20 cellular contexts compared by ENCODE assay signal in the genomic region with DNA sequence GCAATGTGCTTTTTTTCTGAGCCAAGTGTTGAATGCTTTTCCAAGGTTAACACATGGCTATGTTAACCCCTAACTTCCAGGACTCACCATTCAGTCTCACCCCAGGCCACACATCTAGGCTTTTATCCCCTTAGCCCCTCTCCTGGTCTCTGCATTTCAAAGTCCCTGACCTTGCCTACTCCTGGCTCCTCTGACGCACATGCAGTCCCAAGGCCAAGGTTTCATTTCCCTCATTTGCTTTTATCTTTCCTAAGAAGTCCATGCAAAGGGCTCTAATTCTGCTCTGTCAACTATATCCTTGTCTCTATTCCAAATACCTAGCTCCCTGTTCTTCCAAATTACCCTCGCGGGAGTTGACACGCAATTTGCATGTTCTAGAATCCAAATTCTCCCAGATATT. TPM values are rescaled to one million over a fixed set of nuclear protein-coding genes. Genes with fewer than 3 reads are reported as not detected.
DNase-seq lines count a peak whose midpoint lies in the region; ATAC-seq, FAIRE-seq and TF ChIP-seq lines count a peak whose summit lies in the region.
"Had no signal": no experiment of that assay in that cellular context is flagged by ENCODE, and none has a peak within 500 bp of the region (broad histone marks: within the 10 kb centered on the region; RNA-seq: fewer than 3 reads in every experiment).

No MANE protein-coding gene starts in this region.

- H3K4me1 ChIP-seq in right atrium auricular region = no peaks in the 10 kb centered on the region
- peaks cover 41 to 75% of the 10 kb centered on the region in 2 experiments for H3K4me1 ChIP-seq in K562 (replicated peaks in 1 of 2; ENCODE audit: control insufficient read depth in 2 of 2, insufficient read depth in 2 of 2, low read length in 2 of 2)
- H3K4me1 ChIP-seq in ovary (ENCODE audit: insufficient read depth) = no peaks in the 10 kb centered on the region
- no peaks in the 10 kb centered on the region for H3K4me1 ChIP-seq in OCI-LY7 (ENCODE audit: insufficient read depth, low read length, poor library complexity, severe bottlenecking)
- H3K4me1 ChIP-seq: HAP-1 had no signal

- 84% methylated on average over 4 of the region's 4 CpGs for WGBS in K562 (ENCODE audit: insufficient coverage, low coverage, missing lambda C conversion rate)
- 19 to 39% (median 25%) methylated on average over 4 of the region's 4 CpGs for WGBS in ovary, 3 donors

- H3K9ac ChIP-seq in K562 (ENCODE audit: insufficient read depth in 1 of 2, low read depth in 2 of 2, low read length in 2 of 2) = peak overlapping the region in 1 of 2 experiments; percentile 32; a peak in 1 of 4 replicates

- H2AFZ ChIP-seq in K562 (ENCODE audit: low read depth, low read length) = peak overlapping the region; percentile 88
- H2AFZ ChIP-seq in OCI-LY7 (ENCODE audit: low read length) = no peak overlapping the region

- ATAC-seq in left ventricle myocardium superior (peak; percentile 15), K562 (no peak), HG03159 (IDR thresholded peaks at IDR 0.05; ENCODE audit: unreplicated experiment) (no peak), GM18870 (IDR thresholded peaks at IDR 0.05; ENCODE audit: unreplicated experiment) (no peak)

- H4K20me1 ChIP-seq in K562 (replicated peaks; ENCODE audit: control insufficient read depth, insufficient read depth, low read length) (no peaks in the 10 kb centered on the region), OCI-LY7 (ENCODE audit: insufficient read depth, low read length) (no peaks in the 10 kb centered on the region)

- TF ChIP-seq CTCF in right atrium auricular region (IDR thresholded peaks at IDR 0.05) = no peak
- TF ChIP-seq CTCF in K562 (IDR thresholded peaks at IDR 0.05 in 2 of 3, conservative IDR thresholded peaks at IDR 0.05 in 1 of 3; ENCODE audit: insufficient read depth in 2 of 3, low read depth in 1 of 3, low read length in 3 of 3) = no peak
- TF ChIP-seq CTCF in ovary (IDR thresholded peaks at IDR 0.05) = no peak
- TF ChIP-seq CTCF in OCI-LY7 (conservative IDR thresholded peaks at IDR 0.05; ENCODE audit: low read length) = no peak

- H3K4me2 ChIP-seq in K562 (ENCODE audit: insufficient read depth, low read length) (0 out of 2 replicates have a peak overlapping the region, but pooled peaks have one; percentile 9), OCI-LY7 (ENCODE audit: low read length) (no peak overlapping the region)

- intact Hi-C loops in left ventricle myocardium superior (cut with micrococcal nuclease) = no loop called here
- intact Hi-C loops in K562 (cut with micrococcal nuclease) = no loop called here
- intact Hi-C loops in ovary (cut with DNase I) = no loop called here
- intact Hi-C loops in OCI-LY7 (cut with micrococcal nuclease; ENCODE audit: unreplicated experiment) = no loop called here

- FAIRE-seq in K562 (lab: Jason Lieb, UNC) = no peak
- FAIRE-seq: G401.6, GM12891, GM19239, H1 had no signal

- TF ChIP-seq POLR2A in K562 (conservative IDR thresholded peaks at IDR 0.05) = no peak
- no peak for TF ChIP-seq POLR2A in ovary (IDR thresholded peaks at IDR 0.05)

- DNase-seq in left ventricle myocardium superior = no peak
- DNase-seq in right atrium auricular region (ENCODE audit: low spot score) = no peak
- DNase-seq in K562 (ENCODE audit: extremely low read depth in 1 of 4, low spot score in 3 of 4) = no peak
- DNase-seq in ovary = peak in 4 of 5 donors; percentile 17 to 62 (median 48)
- DNase-seq in OCI-LY7 (ENCODE audit: low spot score) = no peak
- DNase-seq: ACHN; C1 segment of cervical spinal cord; CD4-positive, alpha-beta memory T cell; DMS79 treated with DMSO at 0.1 percent for 48 hours; EL; IMR-90 had no signal

- no peaks in the 10 kb centered on the region for H3K9me1 ChIP-seq in K562 (ENCODE audit: control insufficient read depth, insufficient read depth, low read length)

- no peaks in the 10 kb centered on the region for H3K36me3 ChIP-seq in right atrium auricular region
- no peaks in the 10 kb centered on the region for H3K36me3 ChIP-seq in K562 (ENCODE audit: control insufficient read depth, insufficient read depth, low read length)
- no peaks in the 10 kb centered on the region for H3K36me3 ChIP-seq in ovary
- no peaks in the 10 kb centered on the region for H3K36me3 ChIP-seq in OCI-LY7 (ENCODE audit: insufficient read depth, low read length)
- H3K36me3 ChIP-seq: HAP-1 had no signal

- POLR2A ChIA-PET in K562 (lab: Yijun Ruan, JAX) = interaction anchor here (1.4 kb wide), 1 partner anchor 24 kb away, joined by 4 read pairs; no protein-coding TSS in a partner anchor
- POLR2A ChIA-PET in OCI-LY7 (lab: Charles Lee) = no interaction called here

- BruUV-seq in K562 (replicated peaks; lab: Mats Ljungman, UMichigan) (no TSS peak), OCI-LY7 (replicated peaks; lab: Mats Ljungman, UMichigan) (no TSS peak)

- H3K79me2 ChIP-seq in K562 (ENCODE audit: control insufficient read depth, insufficient read depth, low read length) (no peaks in the 10 kb centered on the region), OCI-LY7 (ENCODE audit: insufficient read depth, low read depth, low read length) (no peaks in the 10 kb centered on the region)

- CTCF ChIA-PET in K562 (lab: Yijun Ruan, JAX; ENCODE audit: low intra/inter-chr PET ratio) = interaction anchor here (0.6 kb wide), 1 partner anchor 334 kb away, joined by 3 read pairs; no protein-coding TSS in a partner anchor
- CTCF ChIA-PET in OCI-LY7 (lab: Charles Lee; ENCODE audit: unreplicated experiment) = no interaction called here

- H3K27me3 ChIP-seq in right atrium auricular region = no peaks in the 10 kb centered on the region
- no peaks in the 10 kb centered on the region for H3K27me3 ChIP-seq in K562 (ENCODE audit: control insufficient read depth in 2 of 2, insufficient read depth in 2 of 2, low read length in 2 of 2)
- no peaks in the 10 kb centered on the region for H3K27me3 ChIP-seq in ovary

- H3K4me3 ChIP-seq in right atrium auricular region (no peak overlapping the region), K562 (no peak overlapping the region), ovary (no peak overlapping the region), OCI-LY7 (ENCODE audit: low read depth, low read length, poor library complexity, severe bottlenecking) (no peak overlapping the region)
- H3K4me3 ChIP-seq: HAP-1 had no signal

- in situ Hi-C loops in K562 (cut with MboI) = no loop called here

- H3K9me3 ChIP-seq in right atrium auricular region (no peaks in the 10 kb centered on the region), K562 (replicated peaks; ENCODE audit: control insufficient read depth, insufficient read depth, low read depth, low read length) (no peaks in the 10 kb centered on the region), ovary (no peaks in the 10 kb centered on the region), OCI-LY7 (ENCODE audit: low read length) (no peaks in the 10 kb centered on the region)
- H3K9me3 ChIP-seq: HAP-1 had no signal

- no peak for TF ChIP-seq RAD21 in K562 (CRISPR knock-in tag; conservative IDR thresholded peaks at IDR 0.05 in 1 of 2, IDR thresholded peaks at IDR 0.05 in 1 of 2)

- H3K9me2 ChIP-seq in OCI-LY7 (ENCODE audit: insufficient read depth, low read length) = no peaks in the 10 kb centered on the region

- H3K27ac ChIP-seq in right atrium auricular region (no peak overlapping the region), K562 (ENCODE audit: extremely low read depth, low read depth, low read length) (peak overlapping the region; percentile 24), ovary (no peak overlapping the region), OCI-LY7 (ENCODE audit: low read depth, low read length, poor library complexity, severe bottlenecking) (no peak overlapping the region)

- TF ChIP-seq EP300 in K562 (IDR thresholded peaks at IDR 0.05; ENCODE audit: low read length) (no peak), ovary (IDR thresholded peaks at IDR 0.05) (no peak)

TF ChIP-seq in K562, 482 proteins besides CTCF, POLR2A, EP300 and RAD21 (continues in another document):
- TF ChIP-seq MCM7 (IDR thresholded peaks at IDR 0.05) (no peak), RBBP5 (IDR thresholded peaks at IDR 0.05; ENCODE audit: borderline replicate concordance, insufficient read depth, low read length, poor library complexity, severe bottlenecking) (no peak), NFIC (IDR thresholded peaks at IDR 0.05) (no peak), ETS2 (tag; IDR thresholded peaks at IDR 0.05; ENCODE audit: borderline replicate concordance, poor library complexity, severe bottlenecking) (no peak), SRSF1 (IDR thresholded peaks at IDR 0.05; ENCODE audit: low read depth, low read length) (no peak)

RNA-seq across cellular contexts. Expression of gene SLC30A10, which starts 25.4 kb away (rescaled TPM):
- total RNA-seq in left ventricle myocardium superior (0.42 TPM), right atrium auricular region (not detected), K562 (2014; rRNA removed) (5.9 and 7.4 TPM in 2 replicates), K562 (2014; rRNA removed; fragmentation: Illumina TruSeq; extraction: Trizol) (7.1 and 8.1 TPM in 2 replicates), K562 (2015; rRNA removed; fragmentation: Illumina TruSeq; extraction: Trizol) (3.5 and 3.9 TPM in 2 replicates), K562 (2021) (8.8 and 9.4 TPM in 2 replicates), ovary (1 to 10 TPM in 3 of 7 donors, under 1 TPM in 4; 0.23 to 2.9 (median 0.48) TPM), OCI-LY7 (2022) (not detected in 2 replicates)
- total RNA-seq in K562 (2011; cell fraction: chromatin; rRNA removed; ENCODE audit: low replicate concordance) = 24.4 and 39.4 TPM in 2 replicates
- total RNA-seq in K562 (2011; cell fraction: nucleolus; rRNA removed) = 18.3 and 27.1 TPM in 2 replicates
- 29.8 and 32.1 TPM in 2 replicates for total RNA-seq in K562 (2011; cell fraction: nucleoplasm; rRNA removed)
- polyA plus RNA-seq in K562 (2011; rRNA removed) (8.9 and 11.3 TPM in 2 replicates), K562 (2014; fragmentation: Illumina TruSeq; extraction: Trizol) (8.0 and 8.4 TPM in 2 replicates), K562 (2014; fragmentation: Nextera tagmentation; extraction: Ambion mirVana) (1 to 10 TPM; 2.6 to 3.8 TPM), K562 (2014; rRNA removed) (9.5 and 10.5 TPM in 2 replicates), ovary (under 1 TPM; 0.18 to 0.75 TPM)
- 4.9 and 8.9 TPM in 2 replicates for polyA plus RNA-seq in K562 (2011; cell fraction: cytosol; rRNA removed)
- 18.4 and 35.5 TPM in 2 replicates for polyA plus RNA-seq in K562 (2011; cell fraction: nucleus; rRNA removed)
- polyA plus RNA-seq in K562 (2012) = 3.2 and 5.9 TPM in 2 replicates
- polyA minus RNA-seq in K562 (2011; rRNA and poly(A)+ RNA removed) = 6.9 and 7.9 TPM in 2 replicates
- polyA minus RNA-seq in K562 (2011; cell fraction: cytosol; rRNA and poly(A)+ RNA removed) = 3.4 and 5.9 TPM in 2 replicates
- 6.9 and 9.4 TPM in 2 replicates for polyA minus RNA-seq in K562 (2011; cell fraction: nucleus; rRNA and poly(A)+ RNA removed)
- not detected in 2 replicates for total RNA-seq in OCI-LY7 (2014; rRNA removed; shearing (Covaris generic))
- total RNA-seq: A172; B cell; CD4-positive, alpha-beta memory T cell; IMR-90 had no signal
- polyA plus RNA-seq: CD4-positive, alpha-beta memory T cell; IMR-90 had no signal

Comparison
In these comparisons a context has a peak if more than half of its experiments do, and no peak if none do; other contexts are left out.
1. DNase-seq: peak in ovary (4 of 5); none in left ventricle myocardium superior (single experiment), right atrium auricular region (single experiment), K562 (0 of 4) and OCI-LY7 (single experiment).